In genomic region chr5:167839065-167839464, GRCh38 we compare ENCODE assay signal across 20 cellular contexts.
DNase-seq lines count a peak whose midpoint lies in the region; ATAC-seq and TF ChIP-seq lines count a peak whose summit lies in the region.
"Had no signal": no experiment of that assay in that cellular context is flagged by ENCODE, and none has a peak within 500 bp of the region (broad histone marks: within the 10 kb centered on the region; RNA-seq: fewer than 3 reads in every experiment).

No MANE protein-coding gene starts in this region.

- WGBS in suprapubic skin: 25% methylated on average over 6 of the region's 6 CpGs
- WGBS in upper lobe of left lung, 2 donors: 71 to 74% methylated on average over 6 of the region's 6 CpGs

- no peak overlapping the region for H3K27ac Mint-ChIP-seq in naive thymus-derived CD4-positive, alpha-beta T cell
- H3K27ac Mint-ChIP-seq: CD4-positive, alpha-beta T cell had no signal

- H3K36me3 Mint-ChIP-seq in naive thymus-derived CD4-positive, alpha-beta T cell: no peaks in the 10 kb centered on the region

- peak; percentile 17 for DNase-seq in GM03348 (ENCODE audit: low spot score)
- peak; percentile 51 for DNase-seq in NCI-H69 (lab: John Stamatoyannopoulos, UW)
- peak; percentile 96 for DNase-seq in epithelial cell of esophagus (ENCODE audit: low read depth)
- DNase-seq in suprapubic skin (ENCODE audit: low spot score in 2 of 2): no peak
- no peak for DNase-seq in upper lobe of left lung
- DNase-seq in naive thymus-derived CD4-positive, alpha-beta T cell: no peak
- DNase-seq in T-helper 9 cell: no peak
- DNase-seq: CD4-positive, alpha-beta T cell; COR-L47; DMS79 treated with DMSO at 0.1 percent for 48 hours; H7; Kasumi-1; NCI-H1694; NCI-H2081; NCI-H2171 treated with DMSO at 0.1 percent for 48 hours; NCI-H524 treated with DMSO at 0.1 percent for 48 hours; OCI-M1; Right ventricle myocardium superior had no signal

- ATAC-seq in upper lobe of left lung (ENCODE audit: low FRiP score in 2 of 2): no peak
- ATAC-seq in naive thymus-derived CD4-positive, alpha-beta T cell: no peak
- ATAC-seq: A549 had no signal

- no peaks in the 10 kb centered on the region for H3K36me3 ChIP-seq in suprapubic skin
- no peaks in the 10 kb centered on the region for H3K36me3 ChIP-seq in upper lobe of left lung
- H3K36me3 ChIP-seq in naive thymus-derived CD4-positive, alpha-beta T cell (ENCODE audit: control insufficient read depth in 2 of 3, insufficient read depth in 3 of 3, low read length in 3 of 3): no peaks in the 10 kb centered on the region

- CTCF ChIA-PET in naive thymus-derived CD4-positive, alpha-beta T cell (lab: Charles Lee): no interaction called here

- no peak for TF ChIP-seq EP300 in suprapubic skin (IDR thresholded peaks at IDR 0.05)
- no peak for TF ChIP-seq EP300 in upper lobe of left lung (IDR thresholded peaks at IDR 0.05)

- intact Hi-C loops in naive thymus-derived CD4-positive, alpha-beta T cell (cut with micrococcal nuclease): no loop called here

- H3K27me3 Mint-ChIP-seq in naive thymus-derived CD4-positive, alpha-beta T cell: no peaks in the 10 kb centered on the region
- H3K27me3 Mint-ChIP-seq: CD4-positive, alpha-beta T cell had no signal

- H3K4me3 ChIP-seq in epithelial cell of esophagus (ENCODE audit: low read length) (no peak overlapping the region), suprapubic skin (no peak overlapping the region), upper lobe of left lung (no peak overlapping the region)
- H3K4me3 ChIP-seq in naive thymus-derived CD4-positive, alpha-beta T cell (ENCODE audit: low read length): no peak overlapping the region
- H3K4me3 ChIP-seq: A549, BLaER1 had no signal

- TF ChIP-seq CTCF in epithelial cell of esophagus (IDR thresholded peaks at IDR 0.05; ENCODE audit: insufficient read depth, low read depth, low read length, missing control alignments) (no peak), suprapubic skin (IDR thresholded peaks at IDR 0.05) (no peak), upper lobe of left lung (IDR thresholded peaks at IDR 0.05) (no peak)

- peaks cover 0 to 15% (median 0%) of the 10 kb centered on the region in 11 donors for H3K9me3 Mint-ChIP-seq in naive thymus-derived CD4-positive, alpha-beta T cell

- H3K9me3 ChIP-seq in suprapubic skin: no peaks in the 10 kb centered on the region
- H3K9me3 ChIP-seq in upper lobe of left lung: no peaks in the 10 kb centered on the region
- no peaks in the 10 kb centered on the region for H3K9me3 ChIP-seq in naive thymus-derived CD4-positive, alpha-beta T cell (ENCODE audit: control insufficient read depth in 2 of 3, low read length in 3 of 3)
- H3K9me3 ChIP-seq: A549, BLaER1 had no signal

- POLR2A ChIA-PET in naive thymus-derived CD4-positive, alpha-beta T cell (lab: Charles Lee): no interaction called here

- H3K27me3 ChIP-seq in suprapubic skin: no peaks in the 10 kb centered on the region
- no peaks in the 10 kb centered on the region for H3K27me3 ChIP-seq in upper lobe of left lung
- no peaks in the 10 kb centered on the region for H3K27me3 ChIP-seq in naive thymus-derived CD4-positive, alpha-beta T cell (ENCODE audit: control insufficient read depth in 2 of 2, insufficient read depth in 2 of 2, low read length in 2 of 2)
- H3K27me3 ChIP-seq: BLaER1 had no signal

- no peaks in the 10 kb centered on the region for H3K4me1 ChIP-seq in suprapubic skin
- no peaks in the 10 kb centered on the region for H3K4me1 ChIP-seq in upper lobe of left lung
- no peaks in the 10 kb centered on the region for H3K4me1 ChIP-seq in naive thymus-derived CD4-positive, alpha-beta T cell (ENCODE audit: control insufficient read depth in 2 of 2, insufficient read depth in 2 of 2, low read length in 2 of 2)
- H3K4me1 ChIP-seq: A549 had no signal

- peak overlapping the region; percentile 40 for H3K27ac ChIP-seq in suprapubic skin
- no peak overlapping the region for H3K27ac ChIP-seq in upper lobe of left lung
- no peak overlapping the region for H3K27ac ChIP-seq in naive thymus-derived CD4-positive, alpha-beta T cell (ENCODE audit: low read depth, low read length)
- H3K27ac ChIP-seq: A549, BLaER1 had no signal

- no peak overlapping the region for H3K4me3 Mint-ChIP-seq in naive thymus-derived CD4-positive, alpha-beta T cell
- H3K4me3 Mint-ChIP-seq: CD4-positive, alpha-beta T cell had no signal

- no peaks in the 10 kb centered on the region for H3K4me1 Mint-ChIP-seq in naive thymus-derived CD4-positive, alpha-beta T cell

- TF ChIP-seq POLR2A in suprapubic skin (IDR thresholded peaks at IDR 0.05) (no peak), upper lobe of left lung (IDR thresholded peaks at IDR 0.05) (no peak)

Comparison
In these comparisons a context has a peak if more than half of its experiments do, and no peak if none do; other contexts are left out.
1. DNase-seq: peak in GM03348 (single experiment), NCI-H69 (single experiment) and epithelial cell of esophagus (single experiment); none in suprapubic skin (0 of 2), upper lobe of left lung (0 of 2), naive thymus-derived CD4-positive, alpha-beta T cell (0 of 9) and T-helper 9 cell (single experiment).